8 cellular contexts compared by ENCODE assay signal in the genomic region with DNA sequence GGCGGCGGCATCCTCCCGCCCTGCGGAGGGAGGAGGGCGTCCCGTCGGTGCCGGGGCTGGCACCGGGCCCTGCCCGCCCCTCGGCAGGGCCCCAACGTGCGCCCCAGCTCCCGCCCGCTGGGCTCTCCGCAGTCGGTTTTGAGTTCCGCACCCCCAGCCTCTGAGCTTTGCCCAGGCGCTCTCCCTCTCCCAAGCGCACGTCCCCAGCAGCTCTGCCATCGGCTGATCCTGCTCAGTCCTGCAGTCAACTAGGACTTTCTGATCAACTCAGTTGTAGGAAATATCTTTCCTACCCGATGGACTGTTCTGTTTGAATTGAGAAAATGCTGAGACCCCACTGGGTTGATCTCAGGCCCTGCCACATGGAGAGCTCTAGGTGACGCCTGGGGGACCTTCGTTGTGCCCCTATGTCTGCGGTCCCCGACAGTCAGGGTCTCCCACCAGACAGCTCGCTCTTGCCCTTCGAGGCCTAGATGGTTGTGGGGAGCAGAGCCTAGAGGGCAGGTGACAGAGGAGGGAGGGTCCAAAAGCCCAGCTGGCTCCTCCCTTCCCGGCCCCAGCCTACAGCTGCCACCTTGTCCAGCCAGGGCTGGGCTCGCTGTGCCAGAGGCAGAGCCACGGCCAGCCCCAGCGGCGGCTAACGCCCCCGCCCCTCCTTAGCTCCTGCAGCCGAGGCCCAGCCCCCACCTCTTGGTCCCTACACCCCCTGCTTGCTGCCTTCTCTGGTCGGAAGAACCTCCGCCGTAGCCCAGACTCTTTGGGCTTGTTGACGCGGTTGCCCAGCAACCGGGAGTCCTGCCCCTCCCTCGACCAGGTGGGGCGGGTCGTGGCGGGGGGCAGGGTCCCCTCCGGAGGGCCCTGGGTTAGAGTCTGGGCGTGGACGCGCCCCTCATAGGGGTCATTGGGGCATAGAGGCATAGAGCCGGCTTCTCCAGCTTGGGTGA. TPM values are rescaled to one million over a fixed set of nuclear protein-coding genes. Genes with fewer than 3 reads are reported as not detected.
A peak's percentile ranks its signal among the peaks of the same experiment; 100 is the strongest.
DNase-seq lines count a peak whose midpoint lies in the region; ATAC-seq and TF ChIP-seq lines count a peak whose summit lies in the region.

LKAAEAR1 (minus strand) TSS at position 190 of the 944 bp plus-strand sequence; CDS start at position 11, 179 bp downstream.

- peaks cover 3% of the 10 kb centered on the region for H3K36me3 Mint-ChIP-seq in CD4-positive, CD25-positive, alpha-beta regulatory T cell
- H3K36me3 Mint-ChIP-seq in chondrocyte (ENCODE audit: low read depth): no peaks in the 10 kb centered on the region
- no peaks in the 10 kb centered on the region for H3K36me3 Mint-ChIP-seq in natural killer cell treated with Interleukin-12 subunit alpha and Interleukin-12 subunit beta and Interleukin-15 and Interleukin-18, amount 100 ng/mL, for 72 hours

- TF ChIP-seq CTCF in chondrocyte (IDR thresholded peaks at IDR 0.05): no peak

- no peaks in the 10 kb centered on the region for H3K36me3 ChIP-seq in CD4-positive, CD25-positive, alpha-beta regulatory T cell (ENCODE audit: control insufficient read depth, insufficient read depth, low read length)
- H3K36me3 ChIP-seq in MG63: no peaks in the 10 kb centered on the region

- ATAC-seq in CD4-positive, CD25-positive, alpha-beta regulatory T cell (ENCODE audit: low read depth in 2 of 2): no peak
- ATAC-seq in natural killer cell treated with Interleukin-12 subunit alpha and Interleukin-12 subunit beta and Interleukin-15 and Interleukin-18, amount 100 ng/mL, for 72 hours: no peak
- ATAC-seq in HG03342 (IDR thresholded peaks at IDR 0.05; ENCODE audit: unreplicated experiment) (no peak), GM18870 (IDR thresholded peaks at IDR 0.05; ENCODE audit: unreplicated experiment) (no peak)

- peaks cover 0 to 9% (median 2%) of the 10 kb centered on the region in 7 donors for H3K9me3 Mint-ChIP-seq in CD4-positive, CD25-positive, alpha-beta regulatory T cell
- no peaks in the 10 kb centered on the region for H3K9me3 Mint-ChIP-seq in chondrocyte (ENCODE audit: low read depth)
- H3K9me3 Mint-ChIP-seq in natural killer cell treated with Interleukin-12 subunit alpha and Interleukin-12 subunit beta and Interleukin-15 and Interleukin-18, amount 100 ng/mL, for 72 hours: no peaks in the 10 kb centered on the region

- no peak within 1 kb of the TSS for H3K4me3 ChIP-seq in CD4-positive, CD25-positive, alpha-beta regulatory T cell (ENCODE audit: low read depth, low read length)
- peak within 1 kb of the TSS; percentile 52 for H3K4me3 ChIP-seq in MG63

- peak within 1 kb of the TSS in 2 of 3 donors; percentile 20 to 56 for H3K27ac Mint-ChIP-seq in CD4-positive, CD25-positive, alpha-beta regulatory T cell
- H3K27ac Mint-ChIP-seq in chondrocyte (ENCODE audit: unreplicated experiment): no peak within 1 kb of the TSS
- no peak within 1 kb of the TSS for H3K27ac Mint-ChIP-seq in natural killer cell treated with Interleukin-12 subunit alpha and Interleukin-12 subunit beta and Interleukin-15 and Interleukin-18, amount 100 ng/mL, for 72 hours

- H3K27me3 Mint-ChIP-seq in CD4-positive, CD25-positive, alpha-beta regulatory T cell: peaks cover 42% of the 10 kb centered on the region
- peaks cover 22% of the 10 kb centered on the region for H3K27me3 Mint-ChIP-seq in chondrocyte (ENCODE audit: low read depth)
- peaks cover 14 to 15% of the 10 kb centered on the region in 2 donors for H3K27me3 Mint-ChIP-seq in natural killer cell treated with Interleukin-12 subunit alpha and Interleukin-12 subunit beta and Interleukin-15 and Interleukin-18, amount 100 ng/mL, for 72 hours

- peaks cover 4% of the 10 kb centered on the region for H3K27me3 ChIP-seq in CD4-positive, CD25-positive, alpha-beta regulatory T cell (ENCODE audit: control insufficient read depth, insufficient read depth, low read length)
- H3K27me3 ChIP-seq in MG63: no peaks in the 10 kb centered on the region

- peaks cover 29% of the 10 kb centered on the region for H3K4me1 ChIP-seq in CD4-positive, CD25-positive, alpha-beta regulatory T cell (ENCODE audit: control insufficient read depth, insufficient read depth, low read length, poor library complexity, severe bottlenecking)

- H3K4me3 Mint-ChIP-seq in CD4-positive, CD25-positive, alpha-beta regulatory T cell: peak within 1 kb of the TSS; percentile 83 to 94 (median 89)
- H3K4me3 Mint-ChIP-seq in chondrocyte (ENCODE audit: unreplicated experiment): peak within 1 kb of the TSS; percentile 78
- peak within 1 kb of the TSS; percentile 77 for H3K4me3 Mint-ChIP-seq in natural killer cell treated with Interleukin-12 subunit alpha and Interleukin-12 subunit beta and Interleukin-15 and Interleukin-18, amount 100 ng/mL, for 72 hours

- DNase-seq in CD4-positive, CD25-positive, alpha-beta regulatory T cell: no peak
- DNase-seq in MG63: no peak
- no peak for DNase-seq in chondrocyte (ENCODE audit: low spot score)
- no peak for DNase-seq in natural killer cell treated with Interleukin-12 subunit alpha and Interleukin-12 subunit beta and Interleukin-15 and Interleukin-18, amount 100 ng/mL, for 72 hours (ENCODE audit: low spot score)
- DNase-seq in NCI-H774 (lab: John Stamatoyannopoulos, UW): no peak
- no peak for DNase-seq in occipital lobe (lab: John Stamatoyannopoulos, UW)

- H3K9me3 ChIP-seq in CD4-positive, CD25-positive, alpha-beta regulatory T cell (ENCODE audit: control insufficient read depth in 2 of 2, low read length in 2 of 2): peaks cover 0 to 6% of the 10 kb centered on the region in 2 experiments
- H3K9me3 ChIP-seq in MG63: no peaks in the 10 kb centered on the region

- H3K27ac ChIP-seq in CD4-positive, CD25-positive, alpha-beta regulatory T cell (ENCODE audit: insufficient read depth, low read length, poor library complexity, severe bottlenecking): no peak within 1 kb of the TSS

- H3K4me1 Mint-ChIP-seq in CD4-positive, CD25-positive, alpha-beta regulatory T cell: peaks cover 0 to 37% (median 10%) of the 10 kb centered on the region in 4 donors
- peaks cover 23% of the 10 kb centered on the region for H3K4me1 Mint-ChIP-seq in chondrocyte (ENCODE audit: low read depth)
- peaks cover 10 to 24% of the 10 kb centered on the region in 2 donors for H3K4me1 Mint-ChIP-seq in natural killer cell treated with Interleukin-12 subunit alpha and Interleukin-12 subunit beta and Interleukin-15 and Interleukin-18, amount 100 ng/mL, for 72 hours (ENCODE audit: low read depth in 2 of 2)

RNA-seq across cellular contexts. Expression of gene LKAAEAR1, which starts in this region (rescaled TPM):
- not detected for total RNA-seq in CD4-positive, CD25-positive, alpha-beta regulatory T cell
- polyA plus RNA-seq in CD4-positive, CD25-positive, alpha-beta regulatory T cell: 1 to 10 TPM in 1 of 4 donors, under 1 TPM in 1, not detected in 2; 0.42 to 1.4 TPM
- total RNA-seq in MG63 (2014; rRNA removed; shearing (Covaris generic); ENCODE audit: low replicate concordance): 5.0 and 9.9 TPM in 2 replicates
- 0.55 to 1.4 TPM in 2 of 3 replicates, not detected in the other for total RNA-seq in chondrocyte
- total RNA-seq in natural killer cell treated with Interleukin-12 subunit alpha and Interleukin-12 subunit beta and Interleukin-15 and Interleukin-18, amount 100 ng/mL, for 72 hours: not detected
- total RNA-seq in occipital lobe: 0.78 TPM

Comparison
In these comparisons a context has a peak if more than half of its experiments do, and no peak if none do; other contexts are left out.
1. H3K27ac Mint-ChIP-seq: peak in CD4-positive, CD25-positive, alpha-beta regulatory T cell (2 of 3); none in chondrocyte (single experiment) and natural killer cell treated with Interleukin-12 subunit alpha and Interleukin-12 subunit beta and Interleukin-15 and Interleukin-18, amount 100 ng/mL, for 72 hours (0 of 2).
2. Peak in every context shown above with its lines, with median percentiles within 50 percentile points of each other: H3K4me3 Mint-ChIP-seq.